10 cellular contexts compared by ENCODE assay signal in genomic region chr14:19668351-19668933, GRCh38. TPM values are rescaled to one million over a fixed set of nuclear protein-coding genes. Genes with fewer than 3 reads are reported as not detected.
DNase-seq lines count a peak whose midpoint lies in the region; ATAC-seq and TF ChIP-seq lines count a peak whose summit lies in the region.
"Not testable (repeated sequence)": the region's sequence is repeated elsewhere in the genome, so short reads cannot be mapped to it uniquely, and the experiment has no call there.
"Had no signal": no experiment of that assay in that cellular context is flagged by ENCODE, and none has a peak within 500 bp of the region (broad histone marks: within the 10 kb centered on the region; RNA-seq: fewer than 3 reads in every experiment).

No MANE protein-coding gene starts in this region.

- H4K20me1 ChIP-seq in osteoblast (ENCODE audit: insufficient read depth, low read length): not testable (repeated sequence)

- ATAC-seq in Right ventricle myocardium inferior (peak; percentile 48), upper lobe of left lung (ENCODE audit: low FRiP score in 2 of 2) (peak; percentile 61 to 88)

- H3K27me3 ChIP-seq in osteoblast (ENCODE audit: insufficient read depth, low read length); upper lobe of left lung: not testable (repeated sequence)

- H3K79me2 ChIP-seq in osteoblast (ENCODE audit: insufficient read depth, low read length): not testable (repeated sequence)

- H3K4me2 ChIP-seq in osteoblast (ENCODE audit: insufficient read depth, low read length): not testable (repeated sequence)

- H3K36me3 ChIP-seq in osteoblast (ENCODE audit: insufficient read depth, low read length); upper lobe of left lung: not testable (repeated sequence)

- not testable (repeated sequence) for H3K9me3 ChIP-seq in osteoblast (ENCODE audit: low read depth, low read length); upper lobe of left lung

- H3K27ac ChIP-seq in osteoblast (ENCODE audit: low read depth, low read length); upper lobe of left lung: not testable (repeated sequence)

- not testable (repeated sequence) for H3K4me3 ChIP-seq in osteoblast (ENCODE audit: insufficient read depth, low read length); upper lobe of left lung

- in situ Hi-C loops in T47D (cut with HindIII; ENCODE audit: low pct_unique_long_range_greater_than_20kb, low sequenced_read_pairs): not testable (repeated sequence)

- not testable (repeated sequence) for TF ChIP-seq POLR2A in upper lobe of left lung (IDR thresholded peaks at IDR 0.05)

- intact Hi-C loops in Right ventricle myocardium inferior (cut with DNase I): not testable (repeated sequence)

- H2AFZ ChIP-seq in osteoblast (ENCODE audit: low read length): not testable (repeated sequence)

- DNase-seq in D341Med (ENCODE audit: low spot score) (peak; percentile 2), RPMI8226 (peak; percentile 56), T47D (ENCODE audit: low read depth in 1 of 2, low spot score in 1 of 2) (peak; percentile 0 to 26), Right ventricle myocardium inferior (ENCODE audit: missing footprints) (peak; percentile 72), islet precursor cell (peak; percentile 60), osteoblast (ENCODE audit: insufficient read length, low spot score, missing footprints) (peak; percentile 1), upper lobe of left lung (peak in 1 of 2 donors; percentile 90)

- not testable (repeated sequence) for TF ChIP-seq EP300 in upper lobe of left lung (IDR thresholded peaks at IDR 0.05)

- TF ChIP-seq CTCF in osteoblast (IDR thresholded peaks at IDR 0.05; ENCODE audit: extremely low read depth, low read depth, low read length); upper lobe of left lung (IDR thresholded peaks at IDR 0.05): not testable (repeated sequence)

- H3K4me1 ChIP-seq in osteoblast (ENCODE audit: insufficient read depth, low read length); upper lobe of left lung: not testable (repeated sequence)

- WGBS in upper lobe of left lung, 2 donors: 53 to 64% methylated on average over 30 to 47 of the region's 47 CpGs

RNA-seq across cellular contexts. Expression of gene OR11H2, which starts 45.2 kb away (rescaled TPM):
- total RNA-seq in Right ventricle myocardium inferior (not detected), osteoblast (0.29 TPM in 1 of 2 replicates, not detected in the other), upper lobe of left lung (not detected)
- total RNA-seq: A673, H4, LHCN-M2 had no signal
